Comparison of ENCODE assay signal across 20 cellular contexts in the genomic region with DNA sequence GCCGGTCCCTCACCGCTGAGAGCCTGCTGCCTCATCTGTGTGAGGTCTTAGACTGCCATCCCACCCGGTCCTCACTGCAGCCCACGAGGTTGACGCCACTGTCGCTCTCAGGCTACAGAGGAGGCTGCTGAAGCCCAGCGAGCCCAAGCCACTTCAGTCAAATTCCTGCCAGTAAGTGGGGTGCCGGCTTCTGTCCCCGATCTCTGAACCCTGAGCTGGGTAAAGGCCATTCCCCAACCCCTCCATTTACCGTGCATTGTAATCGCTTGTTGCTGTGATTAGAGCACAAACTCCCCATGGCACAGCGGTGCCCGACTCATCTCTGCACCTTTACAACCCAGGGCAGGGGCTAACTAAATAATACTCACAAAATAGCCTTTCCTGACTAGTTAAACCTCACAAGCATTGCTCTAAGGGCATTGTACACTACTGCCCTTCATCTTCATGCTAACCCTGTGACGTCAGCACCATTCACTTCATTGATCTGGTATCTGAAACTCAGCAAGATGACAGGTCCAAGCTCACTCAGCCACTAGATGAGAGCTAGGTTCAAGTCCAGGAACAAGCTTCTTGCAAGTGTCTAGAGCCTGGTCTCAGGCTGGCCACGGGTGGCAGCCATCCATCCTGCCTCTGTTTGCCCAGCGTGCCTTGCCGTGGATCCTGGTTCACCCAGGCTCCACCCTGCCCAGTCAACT.
A peak's percentile ranks its signal among the peaks of the same experiment; 100 is the strongest.
DNase-seq lines count a peak whose midpoint lies in the region; ATAC-seq and FAIRE-seq lines count a peak whose summit lies in the region.
"Had no signal": no experiment of that assay in that cellular context is flagged by ENCODE, and none has a peak within 500 bp of the region (broad histone marks: within the 10 kb centered on the region; RNA-seq: fewer than 3 reads in every experiment).

No MANE protein-coding gene starts in this region.

- peaks cover 2% of the 10 kb centered on the region for H3K27me3 Mint-ChIP-seq in activated CD4-positive, alpha-beta memory T cell treated with anti-CD3 and anti-CD28 coated beads, Interleukin-2, amount 10 ng/mL, durations not matched to agents 7 days and 5 days
- H3K27me3 Mint-ChIP-seq in activated CD4-positive, alpha-beta memory T cell treated with anti-CD3 and anti-CD28 coated beads for 36 hours, result no peaks in the 10 kb centered on the region
- H3K27me3 Mint-ChIP-seq in T-helper 17 cell, result no peaks in the 10 kb centered on the region
- H3K27me3 Mint-ChIP-seq in effector memory CD8-positive, alpha-beta T cell, result no peaks in the 10 kb centered on the region
- H3K27me3 Mint-ChIP-seq in stimulated activated memory B cell treated with anti-CD40 and anti-IgM and Interleukin-4, amounts not matched to agents 10 μg/mL and 1 μg/mL and 100 μg/mL, for 72 hours, result no peaks in the 10 kb centered on the region

- no peak for DNase-seq in activated CD4-positive, alpha-beta memory T cell treated with anti-CD3 and anti-CD28 coated beads, Interleukin-2, amount 10 ng/mL, durations not matched to agents 7 days and 5 days
- DNase-seq in activated CD4-positive, alpha-beta memory T cell treated with anti-CD3 and anti-CD28 coated beads for 36 hours, result no peak
- DNase-seq in T-helper 17 cell (no peak), frontal cortex (ENCODE audit: low spot score in 2 of 2) (no peak), OCI-M1 (lab: John Stamatoyannopoulos, UW) (no peak), GF-D8 (lab: John Stamatoyannopoulos, UW) (no peak)
- no peak for DNase-seq in effector memory CD8-positive, alpha-beta T cell
- DNase-seq: 8988T, BE2C, DND-41, Karpas-422, MG63, NCI-H1092 treated with DMSO at 0.1 percent for 48 hours, NCI-H2081 treated with DMSO at 0.1 percent for 48 hours, NCI-H2227 treated with DMSO at 0.1 percent for 48 hours, NCI-H524 had no signal

- H3K4me1 Mint-ChIP-seq in activated CD4-positive, alpha-beta memory T cell treated with anti-CD3 and anti-CD28 coated beads, Interleukin-2, amount 10 ng/mL, durations not matched to agents 7 days and 5 days, result peaks cover 46% of the 10 kb centered on the region
- H3K4me1 Mint-ChIP-seq in activated CD4-positive, alpha-beta memory T cell treated with anti-CD3 and anti-CD28 coated beads for 36 hours (ENCODE audit: low read depth), result peaks cover 33% of the 10 kb centered on the region
- H3K4me1 Mint-ChIP-seq in T-helper 17 cell, result peaks cover 39% of the 10 kb centered on the region
- peaks cover 28 to 30% of the 10 kb centered on the region in 2 donors for H3K4me1 Mint-ChIP-seq in effector memory CD8-positive, alpha-beta T cell (ENCODE audit: low read depth in 2 of 2)
- H3K4me1 Mint-ChIP-seq in stimulated activated memory B cell treated with anti-CD40 and anti-IgM and Interleukin-4, amounts not matched to agents 10 μg/mL and 1 μg/mL and 100 μg/mL, for 72 hours, result peaks cover 44% of the 10 kb centered on the region

- CTCF ChIA-PET in activated CD4-positive, alpha-beta memory T cell treated with anti-CD3 and anti-CD28 coated beads, Interleukin-2, amount 10 ng/mL, durations not matched to agents 7 days and 5 days (lab: Charles Lee), result interaction anchor here (0.8 to 1.3 kb wide), 2 partner anchors 63 to 114 kb away, joined by 3 read pairs; no protein-coding TSS in a partner anchor
- CTCF ChIA-PET in activated CD4-positive, alpha-beta memory T cell treated with anti-CD3 and anti-CD28 coated beads for 36 hours (lab: Charles Lee), result interaction anchor here (1.3 kb wide), 1 partner anchor 13 kb away, joined by 4 read pairs; no protein-coding TSS in a partner anchor

- peaks cover 9% of the 10 kb centered on the region for H3K36me3 Mint-ChIP-seq in activated CD4-positive, alpha-beta memory T cell treated with anti-CD3 and anti-CD28 coated beads, Interleukin-2, amount 10 ng/mL, durations not matched to agents 7 days and 5 days (ENCODE audit: low read depth)
- H3K36me3 Mint-ChIP-seq in activated CD4-positive, alpha-beta memory T cell treated with anti-CD3 and anti-CD28 coated beads for 36 hours, result peaks cover 2% of the 10 kb centered on the region
- H3K36me3 Mint-ChIP-seq in T-helper 17 cell (ENCODE audit: low read depth), result no peaks in the 10 kb centered on the region
- H3K36me3 Mint-ChIP-seq in effector memory CD8-positive, alpha-beta T cell (ENCODE audit: insufficient read depth), result peaks cover 6% of the 10 kb centered on the region
- H3K36me3 Mint-ChIP-seq in stimulated activated memory B cell treated with anti-CD40 and anti-IgM and Interleukin-4, amounts not matched to agents 10 μg/mL and 1 μg/mL and 100 μg/mL, for 72 hours, result peaks cover 6% of the 10 kb centered on the region

- H3K9me3 Mint-ChIP-seq in activated CD4-positive, alpha-beta memory T cell treated with anti-CD3 and anti-CD28 coated beads, Interleukin-2, amount 10 ng/mL, durations not matched to agents 7 days and 5 days, result peaks cover 10% of the 10 kb centered on the region
- peaks cover 4% of the 10 kb centered on the region for H3K9me3 Mint-ChIP-seq in activated CD4-positive, alpha-beta memory T cell treated with anti-CD3 and anti-CD28 coated beads for 36 hours
- H3K9me3 Mint-ChIP-seq in effector memory CD8-positive, alpha-beta T cell, result no peaks in the 10 kb centered on the region
- H3K9me3 Mint-ChIP-seq in stimulated activated memory B cell treated with anti-CD40 and anti-IgM and Interleukin-4, amounts not matched to agents 10 μg/mL and 1 μg/mL and 100 μg/mL, for 72 hours, result no peaks in the 10 kb centered on the region

- POLR2A ChIA-PET in activated CD4-positive, alpha-beta memory T cell treated with anti-CD3 and anti-CD28 coated beads, Interleukin-2, amount 10 ng/mL, durations not matched to agents 7 days and 5 days (lab: Charles Lee), result interaction anchor here (1.3 kb wide), 1 partner anchor 63 kb away, joined by 3 read pairs; no protein-coding TSS in a partner anchor
- POLR2A ChIA-PET in activated CD4-positive, alpha-beta memory T cell treated with anti-CD3 and anti-CD28 coated beads for 36 hours (lab: Charles Lee), result interaction anchor here (1.0 kb wide), 1 partner anchor 338 kb away, joined by 4 read pairs; no protein-coding TSS in a partner anchor

- no peak for ATAC-seq in T-helper 17 cell
- no peak for ATAC-seq in effector memory CD8-positive, alpha-beta T cell (replicated peaks)
- ATAC-seq in stimulated activated memory B cell treated with anti-CD40 and anti-IgM and Interleukin-4, amounts not matched to agents 10 μg/mL and 1 μg/mL and 100 μg/mL, for 72 hours, result no peak
- ATAC-seq: Right ventricle myocardium inferior had no signal

- H3K27ac Mint-ChIP-seq in activated CD4-positive, alpha-beta memory T cell treated with anti-CD3 and anti-CD28 coated beads, Interleukin-2, amount 10 ng/mL, durations not matched to agents 7 days and 5 days, result peak overlapping the region; percentile 91
- no peak overlapping the region for H3K27ac Mint-ChIP-seq in activated CD4-positive, alpha-beta memory T cell treated with anti-CD3 and anti-CD28 coated beads for 36 hours
- peak overlapping the region; percentile 99 for H3K27ac Mint-ChIP-seq in T-helper 17 cell
- peak overlapping the region; percentile 95 to 100 for H3K27ac Mint-ChIP-seq in effector memory CD8-positive, alpha-beta T cell
- peak overlapping the region; percentile 93 for H3K27ac Mint-ChIP-seq in stimulated activated memory B cell treated with anti-CD40 and anti-IgM and Interleukin-4, amounts not matched to agents 10 μg/mL and 1 μg/mL and 100 μg/mL, for 72 hours

- H3K4me3 Mint-ChIP-seq in activated CD4-positive, alpha-beta memory T cell treated with anti-CD3 and anti-CD28 coated beads, Interleukin-2, amount 10 ng/mL, durations not matched to agents 7 days and 5 days, result no peak overlapping the region
- H3K4me3 Mint-ChIP-seq in activated CD4-positive, alpha-beta memory T cell treated with anti-CD3 and anti-CD28 coated beads for 36 hours, result no peak overlapping the region
- no peak overlapping the region for H3K4me3 Mint-ChIP-seq in T-helper 17 cell
- H3K4me3 Mint-ChIP-seq in effector memory CD8-positive, alpha-beta T cell, result no peak overlapping the region
- no peak overlapping the region for H3K4me3 Mint-ChIP-seq in stimulated activated memory B cell treated with anti-CD40 and anti-IgM and Interleukin-4, amounts not matched to agents 10 μg/mL and 1 μg/mL and 100 μg/mL, for 72 hours

- intact Hi-C loops in activated CD4-positive, alpha-beta memory T cell treated with anti-CD3 and anti-CD28 coated beads for 36 hours (cut with micrococcal nuclease), result loop anchor here (2.0 to 10.0 kb wide), 3 partner anchors 115 to 733 kb away; no protein-coding TSS in a partner anchor

- H3K9me3 ChIP-seq in T-helper 17 cell (ENCODE audit: control insufficient read depth, low read length, poor library complexity, severe bottlenecking), result no peaks in the 10 kb centered on the region
- H3K9me3 ChIP-seq: BE2C had no signal

- FAIRE-seq in frontal cortex (lab: Jason Lieb, UNC), result no peak
- FAIRE-seq: G401.6, H54 had no signal
